12 cellular contexts compared by ENCODE assay signal in genomic region chr21:41928621-41929220, GRCh38. TPM values are rescaled to one million over a fixed set of nuclear protein-coding genes. Genes with fewer than 3 reads are reported as not detected.
A peak's percentile ranks its signal among the peaks of the same experiment; 100 is the strongest.
DNase-seq lines count a peak whose midpoint lies in the region; ATAC-seq and TF ChIP-seq lines count a peak whose summit lies in the region.
"Had no signal": no experiment of that assay in that cellular context is flagged by ENCODE, and none has a peak within 500 bp of the region (broad histone marks: within the 10 kb centered on the region; RNA-seq: fewer than 3 reads in every experiment).

No MANE protein-coding gene starts in this region.

- 69 to 78% methylated on average over 10 of the region's 10 CpGs for WGBS in esophagus, 2 donors

- H3K4me3 ChIP-seq in esophagus (ENCODE audit: low read depth in 1 of 2, low read length in 2 of 2), result no peak overlapping the region
- no peak overlapping the region for H3K4me3 ChIP-seq in brain microvascular endothelial cell (ENCODE audit: low read depth, low read length)

- peak; percentile 88 for DNase-seq in CD1c-positive myeloid dendritic cell (ENCODE audit: extremely low spot score)
- DNase-seq in GM19238 (ENCODE audit: insufficient read length, low spot score), result peak; percentile 42
- DNase-seq in T1000 (lab: John Stamatoyannopoulos, UW), result no peak
- no peak for DNase-seq in brain microvascular endothelial cell
- no peak for DNase-seq in foreskin keratinocyte
- no peak for DNase-seq in NCI-H345 (lab: John Stamatoyannopoulos, UW)
- DNase-seq: activated CD8-positive, alpha-beta memory T cell treated with anti-CD3 and anti-CD28 coated beads for 24 hours; DMS79; midbrain; NCI-H774 had no signal

- H3K27ac ChIP-seq in KOPT-K1 (ENCODE audit: low read depth, low read length, poor library complexity, severe bottlenecking), result peak overlapping the region; percentile 49
- peak overlapping the region; percentile 36 to 66 for H3K27ac ChIP-seq in esophagus (ENCODE audit: low read depth in 2 of 2, low read length in 1 of 2)
- H3K27ac ChIP-seq in brain microvascular endothelial cell, result no peak overlapping the region
- no peak overlapping the region for H3K27ac ChIP-seq in foreskin keratinocyte

- in situ Hi-C loops in brain microvascular endothelial cell (cut with HindIII; ENCODE audit: low pct_ligation_motif_present, low sequenced_read_pairs), result no loop called here

- no peaks in the 10 kb centered on the region for H3K9me3 ChIP-seq in KOPT-K1 (ENCODE audit: insufficient read depth, low read length, poor library complexity, severe bottlenecking)
- no peaks in the 10 kb centered on the region for H3K9me3 ChIP-seq in esophagus (ENCODE audit: control insufficient read depth in 2 of 2, insufficient read depth in 1 of 2, low read depth in 1 of 2, low read length in 1 of 2)

- H3K4me1 ChIP-seq in esophagus (ENCODE audit: control insufficient read depth in 2 of 2, insufficient read depth in 2 of 2, low read length in 1 of 2) (peaks cover 9 to 14% of the 10 kb centered on the region in 2 donors), foreskin keratinocyte (peaks cover 33% of the 10 kb centered on the region)

- H3K36me3 ChIP-seq in KOPT-K1 (ENCODE audit: insufficient read depth, low read length), result no peaks in the 10 kb centered on the region
- no peaks in the 10 kb centered on the region for H3K36me3 ChIP-seq in esophagus (ENCODE audit: control insufficient read depth in 2 of 2, insufficient read depth in 2 of 2, low read length in 1 of 2)
- no peaks in the 10 kb centered on the region for H3K36me3 ChIP-seq in brain microvascular endothelial cell (replicated peaks)

- no peaks in the 10 kb centered on the region for H3K27me3 ChIP-seq in esophagus (ENCODE audit: control insufficient read depth in 1 of 2, insufficient read depth in 2 of 2, low read length in 2 of 2)
- no peaks in the 10 kb centered on the region for H3K27me3 ChIP-seq in brain microvascular endothelial cell (replicated peaks)
- H3K27me3 ChIP-seq in foreskin keratinocyte, result no peaks in the 10 kb centered on the region

- no peak for TF ChIP-seq CTCF in brain microvascular endothelial cell (IDR thresholded peaks at IDR 0.05; ENCODE audit: low read depth, low read length, missing control alignments)
- no peak for TF ChIP-seq CTCF in foreskin keratinocyte (conservative IDR thresholded peaks at IDR 0.05)

- ATAC-seq in foreskin keratinocyte, result no peak

RNA-seq across cellular contexts. Expression of gene C2CD2, which starts 25.1 kb away (rescaled TPM):
- polyA plus RNA-seq in esophagus (10 to 100 TPM in 1 of 2 donors, 1 to 10 TPM in 1; 7.9 to 11.0 TPM), foreskin keratinocyte (20.8 and 27.6 TPM in 2 replicates)
- total RNA-seq in foreskin keratinocyte, result 54.1 and 84.4 TPM in 2 replicates

RNA-seq across cellular contexts. Expression of gene PRDM15, which starts 49.6 kb away (rescaled TPM):
- 1 to 10 TPM; 2.2 to 4.4 TPM for polyA plus RNA-seq in esophagus
- total RNA-seq in foreskin keratinocyte, result 5.3 and 5.7 TPM in 2 replicates
- 1.4 TPM in 2 replicates for polyA plus RNA-seq in foreskin keratinocyte

Comparison
In these comparisons a context has a peak if more than half of its experiments do, and no peak if none do; other contexts are left out.
1. DNase-seq: peak in CD1c-positive myeloid dendritic cell (single experiment) and GM19238 (single experiment); none in T1000 (single experiment), brain microvascular endothelial cell (single experiment), foreskin keratinocyte (0 of 2) and NCI-H345 (single experiment).
2. H3K27ac ChIP-seq: peak in KOPT-K1 (single experiment) and esophagus (2 of 2); none in brain microvascular endothelial cell (single experiment) and foreskin keratinocyte (single experiment).